Comparison of ENCODE assay signal across 17 cellular contexts in genomic region chr2:45312275-45312674, GRCh38.
"Had no signal": no experiment of that assay in that cellular context is flagged by ENCODE, and none has a peak within 500 bp of the region (broad histone marks: within the 10 kb centered on the region; RNA-seq: fewer than 3 reads in every experiment).

No MANE protein-coding gene starts in this region.

- H3K4me1 ChIP-seq: breast epithelium, colonic mucosa, esophagus muscularis mucosa, lower lobe of right lung, thyroid gland, upper lobe of right lung had no signal

- H3K36me3 ChIP-seq: breast epithelium, colonic mucosa, esophagus muscularis mucosa, lower lobe of right lung, thyroid gland, upper lobe of right lung had no signal

- H3K9me3 ChIP-seq: colonic mucosa, esophagus muscularis mucosa, lower lobe of right lung, thyroid gland, upper lobe of right lung had no signal

- H3K27ac ChIP-seq: breast epithelium, colonic mucosa, dorsolateral prefrontal cortex, esophagus muscularis mucosa, lower lobe of right lung, thyroid gland, upper lobe of right lung had no signal

- DNase-seq: activated CD4-positive, alpha-beta T cell treated with anti-CD3 and anti-CD28 coated beads, Interleukin-2, amount 10 ng/mL, durations not matched to agents 7 days and 5 days; activated CD4-positive, CD25-positive, alpha-beta regulatory T cell treated with anti-CD3 and anti-CD28 coated beads, Interleukin-2, amount 50 U/mL, for 72 hours; activated CD8-positive, alpha-beta T cell treated with anti-CD3 and anti-CD28 coated beads for 36 hours; activated T-cell treated with anti-CD3 and anti-CD28 coated beads, Interleukin-2, amount 50 U/mL, for 1 hour; colonic mucosa; dorsolateral prefrontal cortex; effector memory CD8-positive, alpha-beta T cell; hippocampal formation; left cardiac atrium; lower lobe of right lung; naive thymus-derived CD8-positive, alpha-beta T cell; stimulated activated CD4-positive, alpha-beta T cell treated with anti-CD3 and anti-CD28 coated beads, Interleukin-4, amount 100 ng/mL, for 24 hours; stimulated activated naive CD4-positive, alpha-beta T cell treated with Interleukin-2 at 50 U/mL for 16 hours; thyroid gland; upper lobe of right lung had no signal

- H3K27me3 ChIP-seq: breast epithelium, colonic mucosa, thyroid gland, upper lobe of right lung had no signal

- ATAC-seq: activated CD8-positive, alpha-beta T cell treated with anti-CD3 and anti-CD28 coated beads for 36 hours; effector memory CD8-positive, alpha-beta T cell; left cardiac atrium; lower lobe of right lung; naive thymus-derived CD8-positive, alpha-beta T cell; upper lobe of right lung had no signal

- H3K4me3 ChIP-seq: breast epithelium, colonic mucosa, dorsolateral prefrontal cortex, esophagus muscularis mucosa, lower lobe of right lung, thyroid gland, upper lobe of right lung had no signal
